11 cellular contexts compared by ENCODE assay signal in genomic region chr16:85329999-85330693, GRCh38.
DNase-seq lines count a peak whose midpoint lies in the region; ATAC-seq, FAIRE-seq and TF ChIP-seq lines count a peak whose summit lies in the region.
"Had no signal": no experiment of that assay in that cellular context is flagged by ENCODE, and none has a peak within 500 bp of the region (broad histone marks: within the 10 kb centered on the region; RNA-seq: fewer than 3 reads in every experiment).

No MANE protein-coding gene starts in this region.

- H3K4me3 ChIP-seq in HUES48 (ENCODE audit: low read depth, low read length), result peak overlapping the region; percentile 9
- no peak overlapping the region for H3K4me3 ChIP-seq in small intestine (ENCODE audit: low read depth in 1 of 2, low read length in 2 of 2)

- no peaks in the 10 kb centered on the region for H3K9me3 Mint-ChIP-seq in naive thymus-derived CD8-positive, alpha-beta T cell
- H3K9me3 Mint-ChIP-seq: CD8-positive, alpha-beta T cell had no signal

- no peak for ATAC-seq in naive thymus-derived CD8-positive, alpha-beta T cell
- ATAC-seq in HG03139 (IDR thresholded peaks at IDR 0.05; ENCODE audit: unreplicated experiment), result no peak

- DNase-seq in ELF-1 (ENCODE audit: low read depth, low spot score) (peak; percentile 58), GM13977 (ENCODE audit: low spot score) (no peak), small intestine (no peak)
- no peak for DNase-seq in naive thymus-derived CD8-positive, alpha-beta T cell
- no peak for DNase-seq in stimulated activated CD4-positive, alpha-beta T cell treated with anti-CD3 and anti-CD28 coated beads, Interleukin-4, amount 100 ng/mL, for 1 hour
- DNase-seq: NCI-H2029 treated with DMSO at 0.1 percent for 48 hours had no signal

- H3K9ac ChIP-seq in HUES48 (ENCODE audit: low read depth, low read length), result no peak overlapping the region

- H3K27ac ChIP-seq in HUES48 (ENCODE audit: low read depth, low read length) (peak overlapping the region; percentile 64), VCaP (peak overlapping the region; percentile 54), small intestine (ENCODE audit: low read depth in 1 of 2, low read length in 1 of 2) (no peak overlapping the region)

- peaks cover 0 to 11% (median 2%) of the 10 kb centered on the region in 5 donors for H3K27me3 Mint-ChIP-seq in naive thymus-derived CD8-positive, alpha-beta T cell

- peak overlapping the region in 1 of 10 donors; percentile 21 for H3K27ac Mint-ChIP-seq in naive thymus-derived CD8-positive, alpha-beta T cell
- H3K27ac Mint-ChIP-seq: activated CD8-positive, alpha-beta T cell treated with anti-CD3 and anti-CD28 coated beads, Interleukin-2, amount 10 ng/mL, durations not matched to agents 7 days and 5 days; CD8-positive, alpha-beta T cell had no signal

- in situ Hi-C loops in GM13977 (cut with MboI; ENCODE audit: low pct_unique_long_range_greater_than_20kb, low sequenced_read_pairs, unreplicated experiment), result no loop called here

- TF ChIP-seq CTCF in VCaP (conservative IDR thresholded peaks at IDR 0.05), result no peak
- no peak for TF ChIP-seq CTCF in GM13977 (IDR thresholded peaks at IDR 0.05; ENCODE audit: extremely low read depth, insufficient read depth, missing control alignments)

- H3K36me3 ChIP-seq in HUES48 (ENCODE audit: control insufficient read depth, insufficient read depth, low read length) (no peaks in the 10 kb centered on the region), small intestine (ENCODE audit: control insufficient read depth in 2 of 2, insufficient read depth in 2 of 2, low read length in 2 of 2) (no peaks in the 10 kb centered on the region)

- peaks cover 41% of the 10 kb centered on the region for H3K27me3 ChIP-seq in HUES48 (ENCODE audit: control insufficient read depth, insufficient read depth, low read length)
- H3K27me3 ChIP-seq in small intestine (ENCODE audit: control insufficient read depth in 2 of 2, insufficient read depth in 2 of 2, low read length in 2 of 2), result no peaks in the 10 kb centered on the region

- FAIRE-seq in small intestine (lab: Jason Lieb, UNC), result no peak

- H3K36me3 Mint-ChIP-seq in naive thymus-derived CD8-positive, alpha-beta T cell, result peaks cover 0 to under 1% (median 0%) of the 10 kb centered on the region in 3 donors
- H3K36me3 Mint-ChIP-seq: CD8-positive, alpha-beta T cell had no signal

- H3K4me1 ChIP-seq in HUES48 (ENCODE audit: control insufficient read depth, insufficient read depth, low read length) (peaks cover 55% of the 10 kb centered on the region), small intestine (ENCODE audit: control insufficient read depth in 2 of 2, insufficient read depth in 1 of 2, low read depth in 1 of 2, low read length in 1 of 2) (peaks cover 0 to 7% of the 10 kb centered on the region in 2 donors)

- peak overlapping the region in 7 of 10 donors; percentile 0 to 62 (median 16) for H3K4me3 Mint-ChIP-seq in naive thymus-derived CD8-positive, alpha-beta T cell
- H3K4me3 Mint-ChIP-seq: activated CD8-positive, alpha-beta T cell treated with anti-CD3 and anti-CD28 coated beads, Interleukin-2, amount 10 ng/mL, durations not matched to agents 7 days and 5 days; CD8-positive, alpha-beta T cell had no signal

- peaks cover 8 to 24% (median 22%) of the 10 kb centered on the region in 4 donors for H3K4me1 Mint-ChIP-seq in naive thymus-derived CD8-positive, alpha-beta T cell

- H3K9me3 ChIP-seq in HUES48 (ENCODE audit: control insufficient read depth, insufficient read depth, low read length) (no peaks in the 10 kb centered on the region), small intestine (ENCODE audit: control insufficient read depth, low read depth) (no peaks in the 10 kb centered on the region)

- WGBS in small intestine, 3 donors, result 34 to 41% (median 37%) methylated on average over 20 to 21 of the region's 21 CpGs

- POLR2A ChIA-PET in naive thymus-derived CD8-positive, alpha-beta T cell (lab: Charles Lee), result interaction anchor here (0.8 to 2.2 kb wide), 4 partner anchors 17 to 26 kb away, joined by 3 to 30 read pairs (median 4); no protein-coding TSS in a partner anchor

Comparison
In these comparisons a context has a peak if more than half of its experiments do, and no peak if none do; other contexts are left out.
1. H3K27ac ChIP-seq: peak in HUES48 (single experiment) and VCaP (single experiment); none in small intestine (0 of 2).